Comparison of ENCODE assay signal across 16 cellular contexts in genomic region chr7:46741181-46741580, GRCh38.
DNase-seq lines count a peak whose midpoint lies in the region; ATAC-seq and TF ChIP-seq lines count a peak whose summit lies in the region.
"Had no signal": no experiment of that assay in that cellular context is flagged by ENCODE, and none has a peak within 500 bp of the region (broad histone marks: within the 10 kb centered on the region; RNA-seq: fewer than 3 reads in every experiment).

No MANE protein-coding gene starts in this region.

- no peaks in the 10 kb centered on the region for H3K79me2 ChIP-seq in PC-9 (ENCODE audit: low read depth)

- CTCF ChIA-PET in PC-9 (lab: Charles Lee) = no interaction called here

- no peak for DNase-seq in left ventricle myocardium superior
- no peak for DNase-seq in left ventricle myocardium inferior
- no peak for DNase-seq in PC-9
- no peak for DNase-seq in neural crest cell (ENCODE audit: low read depth, low spot score)
- no peak for DNase-seq in left lung
- no peak for DNase-seq in SW480 (ENCODE audit: low spot score)
- DNase-seq: C1 segment of cervical spinal cord; Calu3; CD4-positive, alpha-beta memory T cell; COR-L47; DMS53; DMS79 treated with DMSO at 0.1 percent for 48 hours; GF-D8; GOT3; HFFc6 had no signal

- no peak overlapping the region for H3K27ac ChIP-seq in left ventricle myocardium inferior (replicated peaks)
- H3K27ac ChIP-seq in PC-9 = no peak overlapping the region
- no peak overlapping the region for H3K27ac ChIP-seq in left lung

- H3K27me3 Mint-ChIP-seq in neural crest cell (ENCODE audit: low read depth) = no peaks in the 10 kb centered on the region
- H3K27me3 Mint-ChIP-seq: CD4-positive, alpha-beta memory T cell had no signal

- H3K36me3 ChIP-seq in left ventricle myocardium inferior (no peaks in the 10 kb centered on the region), PC-9 (ENCODE audit: low read depth) (no peaks in the 10 kb centered on the region), left lung (no peaks in the 10 kb centered on the region)
- H3K36me3 ChIP-seq: HAP-1 had no signal

- peaks cover 29% of the 10 kb centered on the region for H3K4me1 ChIP-seq in left ventricle myocardium inferior
- H3K4me1 ChIP-seq in PC-9 (replicated peaks; ENCODE audit: insufficient read depth) = no peaks in the 10 kb centered on the region
- no peaks in the 10 kb centered on the region for H3K4me1 ChIP-seq in left lung
- H3K4me1 ChIP-seq: HAP-1 had no signal

- no peak for TF ChIP-seq CTCF in left ventricle myocardium inferior (IDR thresholded peaks at IDR 0.05; ENCODE audit: borderline replicate concordance)
- no peak for TF ChIP-seq CTCF in PC-9 (conservative IDR thresholded peaks at IDR 0.05)
- no peak for TF ChIP-seq CTCF in neural crest cell (conservative IDR thresholded peaks at IDR 0.05)
- TF ChIP-seq CTCF in left lung (IDR thresholded peaks at IDR 0.05) = no peak

- no peaks in the 10 kb centered on the region for H4K20me1 ChIP-seq in PC-9 (ENCODE audit: insufficient read depth)

- POLR2A ChIA-PET in PC-9 (lab: Charles Lee; ENCODE audit: unreplicated experiment) = no interaction called here

- H3K4me3 Mint-ChIP-seq in neural crest cell = no peak overlapping the region
- H3K4me3 Mint-ChIP-seq: CD4-positive, alpha-beta memory T cell; HFFc6 had no signal

- peak overlapping the region; percentile 20; the same call in 1 of the 2 replicates for H2AFZ ChIP-seq in PC-9

- H3K4me3 ChIP-seq in left ventricle myocardium inferior = no peak overlapping the region
- H3K4me3 ChIP-seq in PC-9 = no peak overlapping the region
- H3K4me3 ChIP-seq in left lung = no peak overlapping the region
- H3K4me3 ChIP-seq: HAP-1 had no signal

- intact Hi-C loops in left ventricle myocardium superior (cut with micrococcal nuclease) (no loop called here), left ventricle myocardium inferior (cut with micrococcal nuclease) (no loop called here), PC-9 (cut with micrococcal nuclease; ENCODE audit: unreplicated experiment) (no loop called here), left lung (cut with DNase I) (no loop called here)

- peaks cover 3% of the 10 kb centered on the region for H3K9me3 Mint-ChIP-seq in neural crest cell
- H3K9me3 Mint-ChIP-seq: HFFc6 had no signal

- no TSS peak for BruUV-seq in PC-9 (replicated peaks; lab: Mats Ljungman, UMichigan)

- peak overlapping the region; percentile 36 for H3K27ac Mint-ChIP-seq in neural crest cell (ENCODE audit: unreplicated experiment)
- H3K27ac Mint-ChIP-seq: CD4-positive, alpha-beta memory T cell; HFFc6 had no signal

- H3K27me3 ChIP-seq in left ventricle myocardium inferior (ENCODE audit: low read depth) (no peaks in the 10 kb centered on the region), PC-9 (ENCODE audit: insufficient read depth, low read depth) (no peaks in the 10 kb centered on the region), left lung (no peaks in the 10 kb centered on the region)

- ATAC-seq in left ventricle myocardium superior = peak; percentile 63
- ATAC-seq in left lung = no peak

- H3K36me3 Mint-ChIP-seq in neural crest cell (ENCODE audit: low read depth) = no peaks in the 10 kb centered on the region
- H3K36me3 Mint-ChIP-seq: CD4-positive, alpha-beta memory T cell had no signal

- H3K9me3 ChIP-seq in left ventricle myocardium inferior (replicated peaks) (no peaks in the 10 kb centered on the region), PC-9 (ENCODE audit: insufficient read depth, low read depth) (no peaks in the 10 kb centered on the region), left lung (no peaks in the 10 kb centered on the region)
- H3K9me3 ChIP-seq: HAP-1 had no signal

- no peaks in the 10 kb centered on the region for H3K4me1 Mint-ChIP-seq in neural crest cell
- H3K4me1 Mint-ChIP-seq: CD4-positive, alpha-beta memory T cell had no signal

- no peaks in the 10 kb centered on the region for H3F3A ChIP-seq in PC-9 (ENCODE audit: insufficient read depth, low read depth)

- H3K4me2 ChIP-seq in PC-9 = no peak overlapping the region

- H3K9me2 ChIP-seq in PC-9 (ENCODE audit: insufficient read depth) = no peaks in the 10 kb centered on the region
